8 cellular contexts compared by ENCODE assay signal in the genomic region with DNA sequence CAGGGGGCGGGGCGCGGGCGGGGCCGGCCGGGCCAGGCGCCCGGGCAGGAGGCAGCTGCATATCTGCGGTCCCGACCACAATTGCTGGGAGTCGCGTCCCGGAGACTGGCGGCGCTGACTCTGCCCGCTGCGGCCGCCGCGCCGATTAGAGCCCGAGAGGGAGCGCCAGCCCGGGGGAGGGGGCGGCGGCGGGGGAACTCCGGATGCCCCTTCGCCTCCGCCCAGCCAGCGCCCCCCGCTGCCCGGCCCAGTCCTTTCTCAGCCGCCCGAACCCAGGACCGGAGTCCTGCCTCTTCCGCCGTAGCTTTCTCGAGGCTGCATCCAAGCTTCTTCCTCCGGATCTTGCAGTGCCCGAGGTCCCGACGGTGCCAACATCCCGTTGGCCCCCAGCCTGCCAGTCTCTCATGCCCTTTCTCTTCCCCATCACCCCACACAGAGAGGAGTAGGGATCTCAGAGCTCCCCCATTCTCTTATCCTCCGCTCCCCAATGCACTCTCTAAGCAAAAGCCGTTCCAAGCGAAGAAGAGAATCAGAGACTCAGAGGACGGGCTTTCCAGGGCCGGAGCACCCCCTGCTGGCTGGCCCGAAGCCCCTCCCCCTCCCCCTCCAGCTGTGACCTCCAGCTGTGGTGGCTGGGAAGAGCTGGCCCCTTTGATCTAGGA. TPM values are rescaled to one million over a fixed set of nuclear protein-coding genes. Genes with fewer than 3 reads are reported as not detected.
DNase-seq lines count a peak whose midpoint lies in the region; ATAC-seq and TF ChIP-seq lines count a peak whose summit lies in the region.

No MANE protein-coding gene starts in this region.

- ATAC-seq in HG03039 (IDR thresholded peaks at IDR 0.05; ENCODE audit: unreplicated experiment) (peak; percentile 59), HG03097 (IDR thresholded peaks at IDR 0.05; ENCODE audit: low FRiP score, unreplicated experiment) (no peak)

- H3K27ac Mint-ChIP-seq in endothelial cell (ENCODE audit: unreplicated experiment): peak overlapping the region; percentile 95

- no peaks in the 10 kb centered on the region for H3K36me3 Mint-ChIP-seq in endothelial cell (ENCODE audit: low read depth, unreplicated experiment)

- DNase-seq in GM03348 (ENCODE audit: low spot score) (peak; percentile 92), NOMO-1 treated with DMSO at 0.1 percent for 48 hours (lab: John Stamatoyannopoulos, UW; ENCODE audit: unreplicated experiment) (peak; percentile 79), endothelial cell (ENCODE audit: low spot score) (peak; percentile 79), midbrain (lab: John Stamatoyannopoulos, UW) (peak; percentile 78)
- DNase-seq in activated CD8-positive, alpha-beta memory T cell treated with anti-CD3 and anti-CD28 coated beads, Interleukin-2, amount 50 U/mL, for 4 hours: peak; percentile 71
- DNase-seq in stimulated activated CD8-positive, alpha-beta memory T cell treated with anti-CD3 and anti-CD28 coated beads, Interleukin-15, amount 100 ng/mL, for 48 hours (ENCODE audit: low read depth in 2 of 2): peak; percentile 54

- peak; percentile 32 for TF ChIP-seq CTCF in endothelial cell (IDR thresholded peaks at IDR 0.05; ENCODE audit: unreplicated experiment)

- H3K27me3 Mint-ChIP-seq in endothelial cell (ENCODE audit: unreplicated experiment): peaks cover 10% of the 10 kb centered on the region

- no peaks in the 10 kb centered on the region for H3K9me3 Mint-ChIP-seq in endothelial cell (ENCODE audit: unreplicated experiment)

- peak overlapping the region; percentile 91 for H3K4me3 Mint-ChIP-seq in endothelial cell (ENCODE audit: unreplicated experiment)

- peaks cover 42% of the 10 kb centered on the region for H3K4me1 Mint-ChIP-seq in endothelial cell (ENCODE audit: unreplicated experiment)

RNA-seq across cellular contexts. Expression of a gene that starts 8.8 kb away (rescaled TPM):
- total RNA-seq in endothelial cell (ENCODE audit: unreplicated experiment): 3.6 TPM

RNA-seq across cellular contexts. Expression of a gene that starts 23.5 kb away (rescaled TPM):
- total RNA-seq in endothelial cell (ENCODE audit: unreplicated experiment): 56.2 TPM

RNA-seq across cellular contexts. Expression of a gene that starts 35.0 kb away (rescaled TPM):
- 69.5 TPM for total RNA-seq in endothelial cell (ENCODE audit: unreplicated experiment)

RNA-seq across cellular contexts. Expression of a gene that starts 45.5 kb away (rescaled TPM):
- 55.3 TPM for total RNA-seq in endothelial cell (ENCODE audit: unreplicated experiment)

RNA-seq across cellular contexts. Expression of a gene that starts 49.6 kb away (rescaled TPM):
- 444 TPM for total RNA-seq in endothelial cell (ENCODE audit: unreplicated experiment)
